ENCODE assay signal across 9 cellular contexts in the genomic region with DNA sequence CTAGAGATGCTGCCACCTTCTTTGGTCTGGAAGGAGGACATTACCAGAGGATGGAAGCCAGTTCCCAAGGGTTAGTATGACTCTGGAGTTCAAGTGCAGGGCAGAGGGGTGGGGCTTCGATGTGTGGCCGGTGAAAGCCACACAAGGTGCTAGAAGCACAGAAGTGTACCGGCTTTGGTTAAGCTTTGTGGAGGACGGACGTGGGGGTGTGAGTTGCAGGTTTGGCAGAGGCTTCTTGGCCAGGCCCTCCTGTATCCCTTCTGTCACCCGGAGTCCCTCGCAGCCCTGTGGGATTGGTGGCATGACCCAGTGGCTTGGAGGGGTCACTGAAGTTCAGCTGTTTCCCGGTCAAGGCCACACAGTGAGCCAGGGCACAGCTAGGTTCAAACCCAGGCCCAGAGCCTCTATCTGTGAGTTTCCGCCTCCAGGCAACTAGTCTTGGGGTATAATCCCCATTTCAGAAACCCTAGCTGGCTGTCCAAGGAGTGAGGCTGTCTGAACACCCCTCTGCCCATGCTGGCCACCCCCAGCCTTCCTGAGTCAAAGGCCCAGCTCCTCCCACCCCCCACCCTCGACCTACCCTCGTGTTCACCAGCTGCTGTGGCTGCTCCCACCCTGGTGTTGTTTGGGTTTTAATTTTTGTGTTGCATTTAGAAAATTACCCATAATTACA. TPM values are rescaled to one million over a fixed set of nuclear protein-coding genes. Genes with fewer than 3 reads are reported as not detected.
DNase-seq lines count a peak whose midpoint lies in the region; ATAC-seq and TF ChIP-seq lines count a peak whose summit lies in the region.
"Had no signal": no experiment of that assay in that cellular context is flagged by ENCODE, and none has a peak within 500 bp of the region (broad histone marks: within the 10 kb centered on the region; RNA-seq: fewer than 3 reads in every experiment).

No MANE protein-coding gene starts in this region.

- DNase-seq in CD4-positive, alpha-beta T cell = no peak
- DNase-seq in Kasumi-1 (lab: John Stamatoyannopoulos, UW) (peak; percentile 23 to 42), cardiac fibroblast (ENCODE audit: low read depth in 2 of 2) (peak in 1 of 2 donors; percentile 45), neural crest cell (ENCODE audit: low read depth, low spot score) (no peak), globus pallidus (ENCODE audit: low spot score) (no peak)
- DNase-seq in activated effector memory CD4-positive, alpha-beta T cell treated with anti-CD3 and anti-CD28 coated beads, Interleukin-2, amount 50 U/mL, for 16 hours = no peak
- DNase-seq: effector memory CD4-positive, alpha-beta T cell had no signal

- H3K4me3 Mint-ChIP-seq in CD4-positive, alpha-beta T cell = peak overlapping the region; percentile 45
- H3K4me3 Mint-ChIP-seq in neural crest cell = peak overlapping the region; percentile 71

- H3K36me3 Mint-ChIP-seq in CD4-positive, alpha-beta T cell (ENCODE audit: low read depth) = no peaks in the 10 kb centered on the region
- H3K36me3 Mint-ChIP-seq in neural crest cell (ENCODE audit: low read depth) = no peaks in the 10 kb centered on the region

- POLR2A ChIA-PET in CD4-positive, alpha-beta T cell (lab: Charles Lee) = interaction anchor here (0.5 to 9.0 kb wide), 4 partner anchors 15 to 134 kb away, joined by 3 to 97 read pairs (median 6); a partner anchor contains a TSS

- no peak for ATAC-seq in CD4-positive, alpha-beta T cell (ENCODE audit: poor library complexity)
- ATAC-seq in GM19463 (IDR thresholded peaks at IDR 0.05; ENCODE audit: unreplicated experiment) (no peak), HG03196 (IDR thresholded peaks at IDR 0.05; ENCODE audit: unreplicated experiment) (no peak)

- no peaks in the 10 kb centered on the region for H3K9me3 ChIP-seq in CD4-positive, alpha-beta T cell (ENCODE audit: control insufficient read depth, low read length)

- H3K4me1 Mint-ChIP-seq in CD4-positive, alpha-beta T cell (ENCODE audit: low read depth) = peaks cover 54% of the 10 kb centered on the region
- peaks cover 43% of the 10 kb centered on the region for H3K4me1 Mint-ChIP-seq in neural crest cell

- TF ChIP-seq CTCF in CD4-positive, alpha-beta T cell (IDR thresholded peaks at IDR 0.05) = no peak
- TF ChIP-seq CTCF in cardiac fibroblast (IDR thresholded peaks at IDR 0.05; ENCODE audit: low read depth, low read length) (no peak), neural crest cell (conservative IDR thresholded peaks at IDR 0.05) (no peak)

- no peak overlapping the region for H3K27ac Mint-ChIP-seq in CD4-positive, alpha-beta T cell
- peak overlapping the region; percentile 19 for H3K27ac Mint-ChIP-seq in neural crest cell (ENCODE audit: unreplicated experiment)

- intact Hi-C loops in CD4-positive, alpha-beta T cell (cut with DNase I, micrococcal nuclease) = loop anchor here in 1 of 2 experiments (5.0 kb wide), 3 partner anchors 72 to 162 kb away; a partner anchor contains a TSS

- CTCF ChIA-PET in CD4-positive, alpha-beta T cell (lab: Charles Lee) = interaction anchor here (0.6 to 6.7 kb wide), 3 partner anchors 25 to 105 kb away, joined by 3 to 53 read pairs (median 5); no protein-coding TSS in a partner anchor

- peaks cover 30% of the 10 kb centered on the region for H3K27me3 ChIP-seq in CD4-positive, alpha-beta T cell (ENCODE audit: control insufficient read depth, insufficient read depth, low read length)

- H3K27ac ChIP-seq in CD4-positive, alpha-beta T cell (ENCODE audit: low read depth, low read length) = no peak overlapping the region

- peaks cover 52% of the 10 kb centered on the region for H3K27me3 Mint-ChIP-seq in CD4-positive, alpha-beta T cell
- peaks cover 58% of the 10 kb centered on the region for H3K27me3 Mint-ChIP-seq in neural crest cell (ENCODE audit: low read depth)

- peak overlapping the region; percentile 30 to 48 for H3K4me3 ChIP-seq in cardiac fibroblast (replicated peaks in 1 of 2; ENCODE audit: low read depth in 2 of 2, low read length in 2 of 2)

- no peaks in the 10 kb centered on the region for H3K9me3 Mint-ChIP-seq in CD4-positive, alpha-beta T cell
- no peaks in the 10 kb centered on the region for H3K9me3 Mint-ChIP-seq in neural crest cell

RNA-seq across cellular contexts. Expression of a gene that starts 4.6 kb away (rescaled TPM):
- total RNA-seq in CD4-positive, alpha-beta T cell = 10 to 100 TPM; 44.0 to 50.9 TPM
- 68.0 and 71.8 TPM in 2 replicates for total RNA-seq in neural crest cell

RNA-seq across cellular contexts. Expression of a gene that starts 17.2 kb away (rescaled TPM):
- total RNA-seq in CD4-positive, alpha-beta T cell = under 1 TPM; 0.82 to 0.92 TPM
- not detected in 2 replicates for total RNA-seq in neural crest cell

RNA-seq across cellular contexts. Expression of a gene that starts 23.3 kb away (rescaled TPM):
- 10 to 100 TPM; 34.1 to 41.3 TPM for total RNA-seq in CD4-positive, alpha-beta T cell
- total RNA-seq in neural crest cell = 251 and 254 TPM in 2 replicates

RNA-seq across cellular contexts. Expression of a gene that starts 28.7 kb away (rescaled TPM):
- not detected for total RNA-seq in CD4-positive, alpha-beta T cell
- total RNA-seq in neural crest cell = 1.2 TPM in 2 replicates

Comparison
In these comparisons a context has a peak if more than half of its experiments do, and no peak if none do; other contexts are left out.
1. DNase-seq: peak in Kasumi-1 (2 of 2); none in CD4-positive, alpha-beta T cell (0 of 10), neural crest cell (single experiment), globus pallidus (single experiment) and activated effector memory CD4-positive, alpha-beta T cell treated with anti-CD3 and anti-CD28 coated beads, Interleukin-2, amount 50 U/mL, for 16 hours (single experiment).